ENCODE assay signal across 8 cellular contexts in genomic region chr12:4908694-4909396, GRCh38. TPM values are rescaled to one million over a fixed set of nuclear protein-coding genes. Genes with fewer than 3 reads are reported as not detected.
A peak's percentile ranks its signal among the peaks of the same experiment; 100 is the strongest.
DNase-seq lines count a peak whose midpoint lies in the region; ATAC-seq and TF ChIP-seq lines count a peak whose summit lies in the region.

No MANE protein-coding gene starts in this region.

- H2BK15ac ChIP-seq in H9 (ENCODE audit: low read depth, low read length): no peak overlapping the region

- CTCF ChIA-PET in WTC11 (lab: Charles Lee): interaction anchor here (0.6 to 5.8 kb wide), 19 partner anchors 38 to 526 kb away, joined by 3 to 37 read pairs (median 4); a partner anchor contains a TSS

- H3T11ph ChIP-seq in H9 (ENCODE audit: low read length): no peak overlapping the region

- DNase-seq in Ammon's horn (ENCODE audit: low spot score) (peak; percentile 40), H9 (peak; percentile 99), WTC11 (ENCODE audit: low spot score) (peak; percentile 85), thoracic aorta (ENCODE audit: low spot score) (no peak), HK-2 (ENCODE audit: unreplicated experiment) (no peak), NCI-H128 (lab: John Stamatoyannopoulos, UW; ENCODE audit: unreplicated experiment) (no peak)

- H2AFZ ChIP-seq in H9 (ENCODE audit: low read length): no peak overlapping the region

- peaks cover 20% of the 10 kb centered on the region for H3K23me2 ChIP-seq in H9 (ENCODE audit: insufficient read length, low read depth, low read length, poor library complexity, severe bottlenecking)

- H3K4me1 Mint-ChIP-seq in H9 (peaks cover 17 to 28% of the 10 kb centered on the region in 2 experiments), WTC11 (peaks cover 13% of the 10 kb centered on the region)

- no peak overlapping the region for H3K23ac ChIP-seq in H9 (ENCODE audit: insufficient read length, low read depth, low read length)

- H4K20me1 ChIP-seq in H9 (ENCODE audit: control insufficient read depth, insufficient read depth, insufficient read length): no peaks in the 10 kb centered on the region

- H3K4me2 ChIP-seq in H9 (ENCODE audit: insufficient read depth, insufficient read length, low read length): peak overlapping the region; percentile 93

- no peak overlapping the region for H2BK12ac ChIP-seq in H9 (ENCODE audit: insufficient read length, low read depth, low read length)

- H3K27me3 ChIP-seq in H9 (ENCODE audit: insufficient read depth, low read length) (peaks cover 36% of the 10 kb centered on the region), iPS-20b (ENCODE audit: insufficient read depth, low read length) (peaks cover 94% of the 10 kb centered on the region), thoracic aorta (replicated peaks; ENCODE audit: insufficient read depth) (peaks cover 10% of the 10 kb centered on the region)

- H3K27ac Mint-ChIP-seq in H9 (no peak overlapping the region), WTC11 (no peak overlapping the region)

- H4K5ac ChIP-seq in H9 (ENCODE audit: insufficient read length, low read depth, low read length): no peak overlapping the region

- H2AK5ac ChIP-seq in H9 (ENCODE audit: insufficient read length, low read length): no peak overlapping the region

- H3K36me3 Mint-ChIP-seq in H9 (ENCODE audit: insufficient read depth in 1 of 3, low read depth in 3 of 3) (peaks cover 6 to 11% (median 8%) of the 10 kb centered on the region in 3 experiments), WTC11 (peaks cover 11% of the 10 kb centered on the region)

- H3K79me1 ChIP-seq in H9 (ENCODE audit: insufficient read depth, low read depth, low read length, poor library complexity, severe bottlenecking): no peaks in the 10 kb centered on the region

- H4K8ac ChIP-seq in H9 (replicated peaks; ENCODE audit: insufficient read length, low read depth, low read length): no peak overlapping the region

- H2BK20ac ChIP-seq in H9 (ENCODE audit: low read depth, low read length, poor library complexity, severe bottlenecking): no peak overlapping the region

- H3K14ac ChIP-seq in H9 (ENCODE audit: insufficient read depth, low read length): no peak overlapping the region

- no peak overlapping the region for H2BK120ac ChIP-seq in H9 (ENCODE audit: low read depth, low read length, poor library complexity, severe bottlenecking)

- peak; percentile 96 for ATAC-seq in WTC11
- no peak for ATAC-seq in thoracic aorta (ENCODE audit: insufficient number of reproducible peaks, low FRiP score, low read depth)
- no peak for ATAC-seq in HG02938 (IDR thresholded peaks at IDR 0.05; ENCODE audit: unreplicated experiment)

- no CpG with 5 or more reads among the region's 31 CpGs for WGBS in H9 (ENCODE audit: extremely low coverage, insufficient read length, low lambda C conversion rate)

- no peak overlapping the region for H4K91ac ChIP-seq in H9 (ENCODE audit: insufficient read length, low read depth, low read length)

- H3K9me3 Mint-ChIP-seq in H9 (peaks cover 7 to 11% of the 10 kb centered on the region in 2 experiments), WTC11 (peaks cover 6% of the 10 kb centered on the region)

- H3K4me3 ChIP-seq in iPS-20b (ENCODE audit: low read length): peak overlapping the region; percentile 76
- peak overlapping the region; percentile 75 for H3K4me3 ChIP-seq in thoracic aorta

- H3K36me3 ChIP-seq in iPS-20b (ENCODE audit: insufficient read depth, low read depth, low read length) (no peaks in the 10 kb centered on the region), thoracic aorta (no peaks in the 10 kb centered on the region)

- no peak overlapping the region for H3K18ac ChIP-seq in H9 (ENCODE audit: insufficient read length, low read depth, low read length)

- H3K9ac ChIP-seq in H9 (ENCODE audit: extremely low read depth, insufficient read length, low read length) (no peak overlapping the region), iPS-20b (ENCODE audit: low read depth, low read length) (no peak overlapping the region)

- H3K4me3 Mint-ChIP-seq in H9: peak overlapping the region; percentile 62 to 86
- peak overlapping the region; percentile 78 for H3K4me3 Mint-ChIP-seq in WTC11

- H2BK5ac ChIP-seq in H9 (ENCODE audit: insufficient read length, low read length): no peak overlapping the region

- H3K4ac ChIP-seq in H9 (ENCODE audit: low read depth, low read length): no peak overlapping the region

- H3K9me3 ChIP-seq in H9 (ENCODE audit: control insufficient read depth, low read depth, low read length) (no peaks in the 10 kb centered on the region), iPS-20b (ENCODE audit: insufficient read depth, low read depth, low read length) (no peaks in the 10 kb centered on the region), thoracic aorta (no peaks in the 10 kb centered on the region)

- H3K79me2 ChIP-seq in H9 (ENCODE audit: insufficient read depth, low read length): no peaks in the 10 kb centered on the region

- POLR2A ChIA-PET in WTC11 (lab: Charles Lee): interaction anchor here (1.2 kb wide), 1 partner anchor 67 kb away, joined by 3 read pairs; no protein-coding TSS in a partner anchor

- TF ChIP-seq CTCF in H9 (conservative IDR thresholded peaks at IDR 0.05) (peak; percentile 63), WTC11 (IDR thresholded peaks at IDR 0.05) (no peak), thoracic aorta (IDR thresholded peaks at IDR 0.05) (no peak)

- H3K56ac ChIP-seq in H9 (ENCODE audit: insufficient read length, low read depth, low read length): no peak overlapping the region

- no peak overlapping the region for H3K27ac ChIP-seq in H9 (ENCODE audit: insufficient read length, low read depth, low read length)
- no peak overlapping the region for H3K27ac ChIP-seq in iPS-20b (ENCODE audit: low read length)
- H3K27ac ChIP-seq in thoracic aorta: no peak overlapping the region

- H3K4me1 ChIP-seq in H9 (ENCODE audit: insufficient read depth, low read length): no peaks in the 10 kb centered on the region
- H3K4me1 ChIP-seq in iPS-20b (ENCODE audit: insufficient read depth, low read length): no peaks in the 10 kb centered on the region; the same call in 1 of the 2 replicates
- H3K4me1 ChIP-seq in thoracic aorta (ENCODE audit: control insufficient read depth in 1 of 2, low read depth in 2 of 2): peaks cover 7 to 30% of the 10 kb centered on the region in 2 donors

- H3K27me3 Mint-ChIP-seq in H9 (ENCODE audit: low read depth) (peaks cover 54% of the 10 kb centered on the region), WTC11 (ENCODE audit: low read depth) (peaks cover 1% of the 10 kb centered on the region; the same call in 1 of the 2 replicates)

TF ChIP-seq in WTC11, 78 proteins besides CTCF, POLR2A, EP300 and RAD21:
- TF ChIP-seq ZNF423 (CRISPR knock-in tag; IDR thresholded peaks at IDR 0.05) (peak; percentile 35; the same call in 1 of the 2 replicates), SP1 (CRISPR knock-in tag; conservative IDR thresholded peaks at IDR 0.05) (peak; percentile 54; the same call in 1 of the 2 replicates), ZBTB21 (CRISPR knock-in tag; IDR thresholded peaks at IDR 0.05; ENCODE audit: borderline replicate concordance) (peak; percentile 45; the same call in 1 of the 2 replicates), ETV6 (CRISPR knock-in tag; IDR thresholded peaks at IDR 0.05) (no peak), FOXJ3 (CRISPR knock-in tag; IDR thresholded peaks at IDR 0.05; ENCODE audit: borderline replicate concordance) (no peak), MAX (CRISPR knock-in tag; IDR thresholded peaks at IDR 0.05) (0 out of 2 replicates have a peak, but pooled peaks have one; percentile 37), ZSCAN18 (CRISPR knock-in tag; IDR thresholded peaks at IDR 0.05) (no peak), NR1H2 (CRISPR knock-in tag; IDR thresholded peaks at IDR 0.05) (no peak), NFATC4 (CRISPR knock-in tag; IDR thresholded peaks at IDR 0.05) (no peak), TP53 (CRISPR knock-in tag; IDR thresholded peaks at IDR 0.05) (no peak)

RNA-seq across cellular contexts. Expression of gene KCNA1, which starts 0.9 kb away (rescaled TPM):
- 0.92 and 0.98 TPM in 2 replicates for total RNA-seq in H9 (2021)
- 0.04 to 0.11 TPM (median 0.07 TPM) in 3 replicates for total RNA-seq in WTC11 (2021)
- under 1 TPM in 1 of 2 donors, not detected in 1; 0.85 TPM for total RNA-seq in thoracic aorta

Comparison
In these comparisons a context has a peak if more than half of its experiments do, and no peak if none do; other contexts are left out.
1. DNase-seq: peak in Ammon's horn (single experiment), H9 (single experiment) and WTC11 (single experiment); none in thoracic aorta (single experiment), HK-2 (single experiment) and NCI-H128 (single experiment).